17 cellular contexts compared by ENCODE assay signal in genomic region chr9:99954841-99955240, GRCh38. TPM values are rescaled to one million over a fixed set of nuclear protein-coding genes. Genes with fewer than 3 reads are reported as not detected.
DNase-seq lines count a peak whose midpoint lies in the region; ATAC-seq, FAIRE-seq and TF ChIP-seq lines count a peak whose summit lies in the region.
"Had no signal": no experiment of that assay in that cellular context is flagged by ENCODE, and none has a peak within 500 bp of the region (broad histone marks: within the 10 kb centered on the region; RNA-seq: fewer than 3 reads in every experiment).

No MANE protein-coding gene starts in this region.

- no peak for ATAC-seq in CD4-positive, CD25-positive, alpha-beta regulatory T cell (ENCODE audit: low read depth in 2 of 2)
- ATAC-seq in GM21619 (IDR thresholded peaks at IDR 0.05; ENCODE audit: unreplicated experiment): peak; percentile 79
- ATAC-seq: heart left ventricle, upper lobe of right lung had no signal

- peaks cover 32% of the 10 kb centered on the region for H3K36me3 Mint-ChIP-seq in CD4-positive, CD25-positive, alpha-beta regulatory T cell
- peaks cover 28% of the 10 kb centered on the region for H3K36me3 Mint-ChIP-seq in activated naive CD8-positive, alpha-beta T cell treated with anti-CD3 and anti-CD28 coated beads for 36 hours

- peaks cover 25 to 41% (median 30%) of the 10 kb centered on the region in 4 donors for H3K4me1 Mint-ChIP-seq in CD4-positive, CD25-positive, alpha-beta regulatory T cell
- H3K4me1 Mint-ChIP-seq in activated naive CD8-positive, alpha-beta T cell treated with anti-CD3 and anti-CD28 coated beads for 36 hours: peaks cover 17% of the 10 kb centered on the region

- no peaks in the 10 kb centered on the region for H3K9me3 ChIP-seq in CD4-positive, CD25-positive, alpha-beta regulatory T cell (ENCODE audit: control insufficient read depth in 2 of 2, low read length in 2 of 2)
- no peaks in the 10 kb centered on the region for H3K9me3 ChIP-seq in esophagus muscularis mucosa
- H3K9me3 ChIP-seq: heart left ventricle, upper lobe of right lung had no signal

- 57% methylated on average over 1 of the region's 1 CpG for WGBS in esophagus muscularis mucosa

- no peak for TF ChIP-seq POLR2A in esophagus muscularis mucosa (IDR thresholded peaks at IDR 0.05; ENCODE audit: low read depth)

- intact Hi-C loops in esophagus muscularis mucosa (cut with DNase I): no loop called here

- TF ChIP-seq CTCF in esophagus muscularis mucosa (IDR thresholded peaks at IDR 0.05): no peak

- peak; percentile 67 for FAIRE-seq in GM18507 (lab: Jason Lieb, UNC)
- FAIRE-seq: endothelial cell of umbilical vein had no signal

- H3K4me3 Mint-ChIP-seq in CD4-positive, CD25-positive, alpha-beta regulatory T cell: peak overlapping the region in 1 of 4 donors; percentile 38
- H3K4me3 Mint-ChIP-seq in activated naive CD8-positive, alpha-beta T cell treated with anti-CD3 and anti-CD28 coated beads for 36 hours: no peak overlapping the region
- H3K4me3 Mint-ChIP-seq: activated naive CD4-positive, alpha-beta T cell treated with anti-CD3 and anti-CD28 coated beads, Interleukin-2, amount 10 ng/mL, durations not matched to agents 7 days and 5 days had no signal

- no peak overlapping the region for H3K27ac Mint-ChIP-seq in CD4-positive, CD25-positive, alpha-beta regulatory T cell
- peak overlapping the region; percentile 56 for H3K27ac Mint-ChIP-seq in activated naive CD8-positive, alpha-beta T cell treated with anti-CD3 and anti-CD28 coated beads for 36 hours
- H3K27ac Mint-ChIP-seq: activated naive CD4-positive, alpha-beta T cell treated with anti-CD3 and anti-CD28 coated beads, Interleukin-2, amount 10 ng/mL, durations not matched to agents 7 days and 5 days had no signal

- H3K4me3 ChIP-seq in CD4-positive, CD25-positive, alpha-beta regulatory T cell (ENCODE audit: low read depth, low read length): peak overlapping the region; percentile 4
- H3K4me3 ChIP-seq in esophagus muscularis mucosa: no peak overlapping the region
- H3K4me3 ChIP-seq: heart left ventricle, upper lobe of right lung had no signal

- no peaks in the 10 kb centered on the region for H3K27me3 ChIP-seq in CD4-positive, CD25-positive, alpha-beta regulatory T cell (ENCODE audit: control insufficient read depth, insufficient read depth, low read length)
- no peaks in the 10 kb centered on the region for H3K27me3 ChIP-seq in esophagus muscularis mucosa
- H3K27me3 ChIP-seq: heart left ventricle, upper lobe of right lung had no signal

- no peak for TF ChIP-seq EP300 in esophagus muscularis mucosa (IDR thresholded peaks at IDR 0.05)

- H3K4me1 ChIP-seq in CD4-positive, CD25-positive, alpha-beta regulatory T cell (ENCODE audit: control insufficient read depth, insufficient read depth, low read length, poor library complexity, severe bottlenecking): peaks cover 7% of the 10 kb centered on the region
- H3K4me1 ChIP-seq in esophagus muscularis mucosa: no peaks in the 10 kb centered on the region
- H3K4me1 ChIP-seq: upper lobe of right lung had no signal

- H3K36me3 ChIP-seq in CD4-positive, CD25-positive, alpha-beta regulatory T cell (ENCODE audit: control insufficient read depth, insufficient read depth, low read length): peaks cover 24% of the 10 kb centered on the region
- peaks cover 3 to 27% (median 10%) of the 10 kb centered on the region in 4 donors for H3K36me3 ChIP-seq in esophagus muscularis mucosa

- DNase-seq in CD4-positive, CD25-positive, alpha-beta regulatory T cell: peak in 1 of 3 donors; percentile 16
- DNase-seq in GM18507 (ENCODE audit: extremely low spot score, insufficient read length, low read depth): no peak
- DNase-seq in activated naive CD8-positive, alpha-beta T cell treated with anti-CD3 and anti-CD28 coated beads for 36 hours: no peak
- no peak for DNase-seq in esophagus muscularis mucosa (ENCODE audit: extremely low spot score)
- DNase-seq in NCI-H2171 treated with DMSO at 0.1 percent for 48 hours (lab: John Stamatoyannopoulos, UW): no peak
- no peak for DNase-seq in NCI-H446 treated with DMSO at 0.1 percent for 48 hours (lab: John Stamatoyannopoulos, UW)
- no peak for DNase-seq in COLO668 (lab: John Stamatoyannopoulos, UW; ENCODE audit: unreplicated experiment)
- DNase-seq: activated naive CD4-positive, alpha-beta T cell treated with anti-CD3 and anti-CD28 coated beads, Interleukin-2, amount 10 ng/mL, durations not matched to agents 7 days and 5 days; DMS 273 treated with DMSO at 0.1 percent for 48 hours; heart left ventricle; left cardiac atrium; NCI-H187; retina; stimulated activated CD8-positive, alpha-beta memory T cell treated with anti-CD3 and anti-CD28 coated beads, Interleukin-4, amount 100 ng/mL, for 48 hours; upper lobe of right lung had no signal

- H3K27ac ChIP-seq in CD4-positive, CD25-positive, alpha-beta regulatory T cell (ENCODE audit: insufficient read depth, low read length, poor library complexity, severe bottlenecking): no peak overlapping the region
- H3K27ac ChIP-seq in esophagus muscularis mucosa (replicated peaks in 1 of 4): no peak overlapping the region
- H3K27ac ChIP-seq: heart left ventricle, upper lobe of right lung had no signal

- no peaks in the 10 kb centered on the region for H3K27me3 Mint-ChIP-seq in CD4-positive, CD25-positive, alpha-beta regulatory T cell
- H3K27me3 Mint-ChIP-seq in activated naive CD8-positive, alpha-beta T cell treated with anti-CD3 and anti-CD28 coated beads for 36 hours: no peaks in the 10 kb centered on the region
- H3K27me3 Mint-ChIP-seq: activated naive CD4-positive, alpha-beta T cell treated with anti-CD3 and anti-CD28 coated beads, Interleukin-2, amount 10 ng/mL, durations not matched to agents 7 days and 5 days had no signal

- no peaks in the 10 kb centered on the region for H3K9me3 Mint-ChIP-seq in CD4-positive, CD25-positive, alpha-beta regulatory T cell
- no peaks in the 10 kb centered on the region for H3K9me3 Mint-ChIP-seq in activated naive CD8-positive, alpha-beta T cell treated with anti-CD3 and anti-CD28 coated beads for 36 hours
- H3K9me3 Mint-ChIP-seq: activated naive CD4-positive, alpha-beta T cell treated with anti-CD3 and anti-CD28 coated beads, Interleukin-2, amount 10 ng/mL, durations not matched to agents 7 days and 5 days had no signal

RNA-seq across cellular contexts. Expression of gene STX17, which starts 48.4 kb away (rescaled TPM):
- total RNA-seq in CD4-positive, CD25-positive, alpha-beta regulatory T cell: 33.8 TPM
- 10 to 100 TPM; 26.2 to 29.4 (median 27.8) TPM for polyA plus RNA-seq in CD4-positive, CD25-positive, alpha-beta regulatory T cell
- 10 to 100 TPM; 27.4 to 33.4 TPM for total RNA-seq in activated naive CD8-positive, alpha-beta T cell treated with anti-CD3 and anti-CD28 coated beads for 36 hours
- 10 to 100 TPM; 29.3 to 46.7 (median 38.4) TPM for total RNA-seq in esophagus muscularis mucosa
